In genomic region chr7:138086585-138087270, GRCh38 we compare ENCODE assay signal across 1 cellular context.
TF ChIP-seq lines count a peak whose summit lies in the region.

No MANE protein-coding gene starts in this region.

TF ChIP-seq in HepG2, 621 proteins besides CTCF, POLR2A, EP300 and RAD21 (continued from another document):
- TF ChIP-seq ZNF580 (CRISPR knock-in tag; IDR thresholded peaks at IDR 0.05; ENCODE audit: borderline replicate concordance, low read depth) (no peak), ONECUT2 (CRISPR knock-in tag; IDR thresholded peaks at IDR 0.05) (peak; percentile 96), ATF4 (CRISPR knock-in tag; IDR thresholded peaks at IDR 0.05) (peak in 1 of 2 experiments; percentile 50; a peak in 1 of 4 replicates), MED13 (CRISPR knock-in tag; IDR thresholded peaks at IDR 0.05) (no peak), ZNF572 (CRISPR knock-in tag; IDR thresholded peaks at IDR 0.05) (no peak), FOSL2 (CRISPR knock-in tag; IDR thresholded peaks at IDR 0.05) (0 out of 2 replicates have a peak, but pooled peaks have one; percentile 26), NFYC (CRISPR knock-in tag; IDR thresholded peaks at IDR 0.05) (no peak), BCL3 (CRISPR knock-in tag; IDR thresholded peaks at IDR 0.05) (no peak), BCL6 (CRISPR knock-in tag; IDR thresholded peaks at IDR 0.05) (peak; percentile 94), ZNF407 (CRISPR knock-in tag; IDR thresholded peaks at IDR 0.05; ENCODE audit: not compliant biosample characterization) (no peak), GATAD2A (CRISPR knock-in tag; IDR thresholded peaks at IDR 0.05) (peak; percentile 93), ZNF614 (CRISPR knock-in tag; IDR thresholded peaks at IDR 0.05; ENCODE audit: borderline replicate concordance) (0 out of 2 replicates have a peak, but pooled peaks have one; percentile 26), BHLHE40 (IDR thresholded peaks at IDR 0.05; ENCODE audit: low read length) (no peak), ZBTB43 (CRISPR knock-in tag; conservative IDR thresholded peaks at IDR 0.05) (peak; percentile 91), ZNF468 (CRISPR knock-in tag; IDR thresholded peaks at IDR 0.05) (no peak), NR2F6 (IDR thresholded peaks at IDR 0.05) (no peak), NR2F6 (CRISPR knock-in tag; IDR thresholded peaks at IDR 0.05) (peak; percentile 38; the same call in 1 of the 2 replicates)
